Comparison of ENCODE assay signal across 8 cellular contexts in genomic region chr14:91022622-91023028, GRCh38. TPM values are rescaled to one million over a fixed set of nuclear protein-coding genes. Genes with fewer than 3 reads are reported as not detected.
DNase-seq lines count a peak whose midpoint lies in the region; ATAC-seq and TF ChIP-seq lines count a peak whose summit lies in the region.
"Not testable (repeated sequence)": the region's sequence is repeated elsewhere in the genome, so short reads cannot be mapped to it uniquely, and the experiment has no call there.

No MANE protein-coding gene starts in this region.

- not testable (repeated sequence) for H3K36me3 ChIP-seq in effector memory CD4-positive, alpha-beta T cell (ENCODE audit: control insufficient read depth, insufficient read depth, low read length); testis (ENCODE audit: low read depth, missing control alignments)

- intact Hi-C loops in testis (cut with DNase I; ENCODE audit: low total_unique reads): not testable (repeated sequence)

- H3K4me1 ChIP-seq in effector memory CD4-positive, alpha-beta T cell (ENCODE audit: control insufficient read depth, insufficient read depth, low read length, poor library complexity, severe bottlenecking); testis: not testable (repeated sequence)
- peaks cover 20% of the 10 kb centered on the region for H3K4me1 ChIP-seq in mononuclear cell (ENCODE audit: insufficient read depth, low read length)

- TF ChIP-seq POLR2A in testis (IDR thresholded peaks at IDR 0.05): not testable (repeated sequence)

- H3K4me3 ChIP-seq in GM12865 (ENCODE audit: low read depth, low read length) (peak overlapping the region; percentile 58), mononuclear cell (ENCODE audit: low read length) (peak overlapping the region; percentile 37), testis (peak overlapping the region; percentile 4 to 13)
- peak overlapping the region; percentile 52 for H3K4me3 ChIP-seq in effector memory CD4-positive, alpha-beta T cell (ENCODE audit: insufficient read depth, low read depth, low read length, poor library complexity, severe bottlenecking)

- H3K27me3 ChIP-seq in effector memory CD4-positive, alpha-beta T cell (replicated peaks; ENCODE audit: control insufficient read depth, insufficient read depth, low read length, poor library complexity, severe bottlenecking); mononuclear cell (ENCODE audit: insufficient read depth, low read length); testis: not testable (repeated sequence)

- not testable (repeated sequence) for TF ChIP-seq CTCF in GM12865 (IDR thresholded peaks at IDR 0.05; ENCODE audit: insufficient read depth, low read depth, low read length, missing control alignments); testis (IDR thresholded peaks at IDR 0.05)

- WGBS in testis, 2 donors: 82 to 83% methylated on average over 9 of the region's 9 CpGs

- DNase-seq in GM12865 (ENCODE audit: low read depth) (peak; percentile 79), NAMALWA (ENCODE audit: low spot score) (peak; percentile 77)
- peak; percentile 80 for DNase-seq in activated CD8-positive, alpha-beta memory T cell treated with anti-CD3 and anti-CD28 coated beads for 24 hours
- not testable (repeated sequence) for DNase-seq in effector memory CD4-positive, alpha-beta T cell; testis

- H3K27ac ChIP-seq in effector memory CD4-positive, alpha-beta T cell (ENCODE audit: insufficient read depth, low read length, poor library complexity, severe bottlenecking): peak overlapping the region; percentile 65
- H3K27ac ChIP-seq in testis: peak overlapping the region in 1 of 2 donors; percentile 53

- H3K9me3 ChIP-seq in effector memory CD4-positive, alpha-beta T cell (ENCODE audit: control insufficient read depth, low read length); mononuclear cell (ENCODE audit: low read depth, low read length); testis: not testable (repeated sequence)

- ATAC-seq in GM21367 (IDR thresholded peaks at IDR 0.05; ENCODE audit: unreplicated experiment) (peak; percentile 86), HG03066 (IDR thresholded peaks at IDR 0.05; ENCODE audit: low read depth, unreplicated experiment) (peak; percentile 95)

RNA-seq across cellular contexts. Expression of gene RPS6KA5, which starts 37.8 kb away (rescaled TPM):
- total RNA-seq in mononuclear cell (12.5 TPM), testis (10 to 100 TPM in 1 of 2 donors, 1 to 10 TPM in 1; 9.4 to 11.0 TPM)
- polyA plus RNA-seq in testis (ENCODE audit: insufficient read depth, low read depth, low replicate concordance): 6.4 TPM
